Comparison of ENCODE assay signal across 9 cellular contexts in the genomic region with DNA sequence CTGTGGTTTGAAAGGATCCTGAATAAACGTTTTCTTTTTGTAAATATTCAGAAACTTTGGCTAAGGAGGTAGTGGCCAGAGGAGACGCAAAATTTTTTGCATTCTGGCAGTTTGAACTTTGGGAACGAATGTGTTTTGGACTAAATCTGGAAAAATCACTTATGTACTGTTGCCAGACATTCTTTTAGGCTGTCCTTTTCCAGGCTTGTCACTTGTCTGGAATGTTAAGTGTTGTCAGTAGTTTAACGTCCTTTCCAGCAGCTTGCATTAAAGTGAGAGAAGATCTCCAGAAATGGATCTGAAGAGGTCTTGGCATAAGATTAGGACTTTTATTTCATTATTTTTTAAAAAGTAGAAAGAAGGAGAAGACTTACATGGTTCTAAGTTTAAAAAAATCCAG. TPM values are rescaled to one million over a fixed set of nuclear protein-coding genes. Genes with fewer than 3 reads are reported as not detected.
DNase-seq lines count a peak whose midpoint lies in the region; ATAC-seq and TF ChIP-seq lines count a peak whose summit lies in the region.
"Had no signal": no experiment of that assay in that cellular context is flagged by ENCODE, and none has a peak within 500 bp of the region (broad histone marks: within the 10 kb centered on the region; RNA-seq: fewer than 3 reads in every experiment).

No MANE protein-coding gene starts in this region.

- ATAC-seq in WTC11 (no peak), Right ventricle myocardium superior (ENCODE audit: poor library complexity) (peak; percentile 69), sciatic nerve (peak; percentile 83), HG03460 (IDR thresholded peaks at IDR 0.05; ENCODE audit: unreplicated experiment) (no peak), GM18858 (IDR thresholded peaks at IDR 0.05; ENCODE audit: unreplicated experiment) (no peak)

- DNase-seq in Daoy (ENCODE audit: low read depth) (peak; percentile 34), WTC11 (ENCODE audit: low spot score) (no peak), Right ventricle myocardium superior (no peak), sciatic nerve (ENCODE audit: low spot score) (no peak), NCI-H2196 treated with DMSO at 0.1 percent for 48 hours (lab: John Stamatoyannopoulos, UW; ENCODE audit: unreplicated experiment) (no peak), Calu3 (no peak)
- DNase-seq: activated CD4-positive, alpha-beta T cell treated with anti-CD3 and anti-CD28 coated beads for 48 hours had no signal

- POLR2A ChIA-PET in WTC11 (lab: Charles Lee), result no interaction called here

- TF ChIP-seq CTCF in WTC11 (IDR thresholded peaks at IDR 0.05) (no peak), Calu3 (IDR thresholded peaks at IDR 0.05; ENCODE audit: unreplicated experiment) (no peak)

- H3K4me1 Mint-ChIP-seq in WTC11, result peaks cover 40% of the 10 kb centered on the region
- peaks cover 42% of the 10 kb centered on the region for H3K4me1 Mint-ChIP-seq in Calu3 (ENCODE audit: low read depth, unreplicated experiment)

- H3K27me3 Mint-ChIP-seq in WTC11 (ENCODE audit: low read depth) (no peaks in the 10 kb centered on the region), Calu3 (ENCODE audit: unreplicated experiment) (no peaks in the 10 kb centered on the region)

- intact Hi-C loops in Right ventricle myocardium superior (cut with DNase I), result no loop called here
- intact Hi-C loops in sciatic nerve (cut with DNase I), result no loop called here
- intact Hi-C loops in Calu3 (cut with micrococcal nuclease; ENCODE audit: unreplicated experiment), result no loop called here

- H3K36me3 Mint-ChIP-seq in WTC11 (no peaks in the 10 kb centered on the region), Calu3 (ENCODE audit: insufficient read depth, unreplicated experiment) (no peaks in the 10 kb centered on the region)

- CTCF ChIA-PET in WTC11 (lab: Charles Lee) (interaction anchor here (0.5 to 1.3 kb wide), 3 partner anchors 42 to 647 kb away, joined by 3 to 5 read pairs (median 3); no protein-coding TSS in a partner anchor), Calu3 (lab: Charles Lee) (no interaction called here)

- H3K27ac Mint-ChIP-seq in WTC11, result peak overlapping the region; percentile 24; the same call in 1 of the 2 replicates
- H3K27ac Mint-ChIP-seq in Calu3 (ENCODE audit: unreplicated experiment), result no peak overlapping the region

- no peak overlapping the region for H3K4me3 Mint-ChIP-seq in WTC11
- no peak overlapping the region for H3K4me3 Mint-ChIP-seq in Calu3 (ENCODE audit: low read depth, unreplicated experiment)

- BruUV-seq in Calu3 (replicated peaks; lab: Mats Ljungman, UMichigan), result no TSS peak

- H3K9me3 Mint-ChIP-seq in WTC11, result no peaks in the 10 kb centered on the region
- no peaks in the 10 kb centered on the region for H3K9me3 Mint-ChIP-seq in Calu3 (ENCODE audit: low read depth, unreplicated experiment)

TF ChIP-seq in WTC11, 78 proteins besides CTCF, POLR2A, EP300 and RAD21 (continues in another document):
- no peak for TF ChIP-seq RELA (CRISPR knock-in tag; IDR thresholded peaks at IDR 0.05; ENCODE audit: borderline replicate concordance)
- TF ChIP-seq, protein P1, sequence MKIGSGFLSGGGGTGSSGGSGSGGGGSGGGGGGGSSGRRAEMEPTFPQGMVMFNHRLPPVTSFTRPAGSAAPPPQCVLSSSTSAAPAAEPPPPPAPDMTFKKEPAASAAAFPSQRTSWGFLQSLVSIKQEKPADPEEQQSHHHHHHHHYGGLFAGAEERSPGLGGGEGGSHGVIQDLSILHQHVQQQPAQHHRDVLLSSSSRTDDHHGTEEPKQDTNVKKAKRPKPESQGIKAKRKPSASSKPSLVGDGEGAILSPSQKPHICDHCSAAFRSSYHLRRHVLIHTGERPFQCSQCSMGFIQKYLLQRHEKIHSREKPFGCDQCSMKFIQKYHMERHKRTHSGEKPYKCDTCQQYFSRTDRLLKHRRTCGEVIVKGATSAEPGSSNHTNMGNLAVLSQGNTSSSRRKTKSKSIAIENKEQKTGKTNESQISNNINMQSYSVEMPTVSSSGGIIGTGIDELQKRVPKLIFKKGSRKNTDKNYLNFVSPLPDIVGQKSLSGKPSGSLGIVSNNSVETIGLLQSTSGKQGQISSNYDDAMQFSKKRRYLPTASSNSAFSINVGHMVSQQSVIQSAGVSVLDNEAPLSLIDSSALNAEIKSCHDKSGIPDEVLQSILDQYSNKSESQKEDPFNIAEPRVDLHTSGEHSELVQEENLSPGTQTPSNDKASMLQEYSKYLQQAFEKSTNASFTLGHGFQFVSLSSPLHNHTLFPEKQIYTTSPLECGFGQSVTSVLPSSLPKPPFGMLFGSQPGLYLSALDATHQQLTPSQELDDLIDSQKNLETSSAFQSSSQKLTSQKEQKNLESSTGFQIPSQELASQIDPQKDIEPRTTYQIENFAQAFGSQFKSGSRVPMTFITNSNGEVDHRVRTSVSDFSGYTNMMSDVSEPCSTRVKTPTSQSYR (CRISPR knock-in tag; IDR thresholded peaks at IDR 0.05), result no peak
- TF ChIP-seq IRF2 (CRISPR knock-in tag; IDR thresholded peaks at IDR 0.05; ENCODE audit: borderline replicate concordance, low read depth), result no peak
- TF ChIP-seq PRDM15 (CRISPR knock-in tag; IDR thresholded peaks at IDR 0.05), result no peak
- no peak for TF ChIP-seq TCF7 (CRISPR knock-in tag; IDR thresholded peaks at IDR 0.05; ENCODE audit: low read depth)
- TF ChIP-seq PRRX2 (CRISPR knock-in tag; IDR thresholded peaks at IDR 0.05), result no peak
- no peak for TF ChIP-seq NFYB (CRISPR knock-in tag; conservative IDR thresholded peaks at IDR 0.05; ENCODE audit: low read depth)
- no peak for TF ChIP-seq JAZF1 (CRISPR knock-in tag; IDR thresholded peaks at IDR 0.05)
- TF ChIP-seq AR (CRISPR knock-in tag; IDR thresholded peaks at IDR 0.05), result no peak
- no peak for TF ChIP-seq USF1 (CRISPR knock-in tag; IDR thresholded peaks at IDR 0.05)

RNA-seq across cellular contexts. Expression of gene SPECC1L, which starts 18.5 kb away (rescaled TPM):
- total RNA-seq in Daoy (2014; rRNA removed; shearing (Covaris generic)), result 21.9 and 24.1 TPM in 2 replicates
- total RNA-seq in WTC11 (2021) (44.6 to 51.0 TPM (median 45.2 TPM) in 3 replicates), Right ventricle myocardium superior (41.1 TPM), sciatic nerve (86.2 TPM), Calu3 (2022) (52.2 and 53.4 TPM in 2 replicates)

RNA-seq across cellular contexts. Expression of gene GGT5, which starts 44.3 kb away (rescaled TPM):
- total RNA-seq in Daoy (2014; rRNA removed; shearing (Covaris generic)), result not detected in 2 replicates
- 0.09 to 0.32 TPM (median 0.20 TPM) in 3 replicates for total RNA-seq in WTC11 (2021)
- total RNA-seq in Right ventricle myocardium superior, result 21.0 TPM
- total RNA-seq in sciatic nerve, result 38.2 TPM
- 0.28 and 0.64 TPM in 2 replicates for total RNA-seq in Calu3 (2022)

Comparison
In these comparisons a context has a peak if more than half of its experiments do, and no peak if none do; other contexts are left out.
1. ATAC-seq: peak in Right ventricle myocardium superior (single experiment) and sciatic nerve (single experiment); none in WTC11 (single experiment), HG03460 (single experiment) and GM18858 (single experiment).
2. RNA of gene GGT5, which starts 44.3 kb away (total RNA-seq): 38.2 TPM in sciatic nerve (single experiment) and 21.0 TPM in Right ventricle myocardium superior (single experiment); 0.28 to 0.64 TPM in Calu3, 0.09 to 0.32 TPM in WTC11 and not detected in Daoy; every median in the first group is over 10 times any median in the second.